In the genomic region with DNA sequence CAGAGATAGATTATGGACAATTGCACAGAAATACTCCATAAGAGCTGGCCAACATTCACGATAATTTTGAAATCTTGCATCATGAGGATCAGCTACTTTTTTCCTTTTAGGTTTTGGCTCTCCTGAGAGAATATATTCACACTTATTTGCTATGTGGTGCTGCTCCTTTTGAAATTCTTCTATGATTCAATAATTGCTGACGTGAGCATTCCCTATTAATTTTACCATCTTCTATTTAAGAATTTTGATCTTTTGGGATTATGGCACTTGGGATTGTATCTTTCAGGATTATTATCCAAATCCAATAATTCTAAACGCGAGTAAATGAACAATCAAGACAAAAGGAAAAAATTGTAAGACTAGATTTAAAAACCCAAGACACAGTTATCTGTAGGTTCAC, we compare ENCODE assay signal across 34 cellular contexts.
DNase-seq lines count a peak whose midpoint lies in the region; ATAC-seq, FAIRE-seq and TF ChIP-seq lines count a peak whose summit lies in the region.
"Had no signal": no experiment of that assay in that cellular context is flagged by ENCODE, and none has a peak within 500 bp of the region (broad histone marks: within the 10 kb centered on the region; RNA-seq: fewer than 3 reads in every experiment).

No MANE protein-coding gene starts in this region.

- no peak overlapping the region for H3K4ac ChIP-seq in IMR-90 (ENCODE audit: low read depth, low read length)

- CTCF ChIA-PET in HepG2 (lab: Yijun Ruan, JAX; ENCODE audit: low intra/inter-chr PET ratio, low total read pairs) = no interaction called here
- CTCF ChIA-PET in A549 (lab: Yijun Ruan, JAX) = no interaction called here
- CTCF ChIA-PET in IMR-90 (lab: Yijun Ruan, JAX) = no interaction called here

- H3K4me3 Mint-ChIP-seq in progenitor cell of endocrine pancreas (ENCODE audit: low read depth) = no peak overlapping the region
- H3K4me3 Mint-ChIP-seq: B cell; CD14-positive monocyte; CD4-positive, alpha-beta memory T cell; CD4-positive, alpha-beta T cell; CD4-positive, CD25-positive, alpha-beta regulatory T cell; CD8-positive, alpha-beta memory T cell; CD8-positive, alpha-beta T cell had no signal

- no peak overlapping the region for H2BK15ac ChIP-seq in IMR-90 (ENCODE audit: low read depth, low read length)

- TF ChIP-seq RAD21 in HepG2 (CRISPR knock-in tag; IDR thresholded peaks at IDR 0.05) (no peak), A549 (conservative IDR thresholded peaks at IDR 0.05 in 1 of 2, IDR thresholded peaks at IDR 0.05 in 1 of 2) (no peak), IMR-90 (IDR thresholded peaks at IDR 0.05; ENCODE audit: low read length) (no peak)

- in situ Hi-C loops in HepG2 (cut with HindIII; ENCODE audit: extremely low pct_ligation_motif_present, low pct_unique_long_range_greater_than_20kb) (no loop called here), IMR-90 (cut with MboI; ENCODE audit: low sequenced_read_pairs) (no loop called here)

- TF ChIP-seq CTCF in HepG2 (CRISPR knock-in tag; IDR thresholded peaks at IDR 0.05) (no peak), right lobe of liver (IDR thresholded peaks at IDR 0.05) (no peak), A549 (IDR thresholded peaks at IDR 0.05) (no peak), IMR-90 (conservative IDR thresholded peaks at IDR 0.05; ENCODE audit: low read depth, low read length) (no peak), progenitor cell of endocrine pancreas (IDR thresholded peaks at IDR 0.05; ENCODE audit: unreplicated experiment) (no peak)

- H3K18ac ChIP-seq in IMR-90 (ENCODE audit: low read depth, low read length) = no peak overlapping the region

- no peak overlapping the region for H2BK5ac ChIP-seq in IMR-90 (ENCODE audit: low read depth, low read length, poor library complexity, severe bottlenecking)

- ATAC-seq in HepG2 = no peak
- ATAC-seq in right lobe of liver = no peak
- ATAC-seq in A549 = no peak
- no peak for ATAC-seq in IMR-90 (ENCODE audit: low read depth)
- ATAC-seq: CD8-positive, alpha-beta T cell had no signal

- no peaks in the 10 kb centered on the region for H3K9me1 ChIP-seq in IMR-90 (ENCODE audit: insufficient read depth, low read length)

- no peak overlapping the region for H4K8ac ChIP-seq in IMR-90 (ENCODE audit: low read depth in 2 of 2, low read length in 2 of 2)

- H3K56ac ChIP-seq in IMR-90 (ENCODE audit: extremely low read depth, insufficient read depth, low read length) = no peak overlapping the region

- no peak overlapping the region for H2BK120ac ChIP-seq in IMR-90 (ENCODE audit: low read depth, low read length)

- H3K4me2 ChIP-seq in HepG2 (ENCODE audit: low read depth, low read length) (no peak overlapping the region), A549 (no peak overlapping the region), IMR-90 (ENCODE audit: low read depth, low read length) (no peak overlapping the region)
- H3K4me2 ChIP-seq: BLaER1; BLaER1 treated with 17β-estradiol and CSF1 and Interleukin-3, amounts not matched to agents 10 nM and 100 nM had no signal

- no peaks in the 10 kb centered on the region for H3K36me3 Mint-ChIP-seq in progenitor cell of endocrine pancreas (ENCODE audit: insufficient read depth)
- H3K36me3 Mint-ChIP-seq: CD14-positive monocyte; CD4-positive, alpha-beta memory T cell; CD4-positive, CD25-positive, alpha-beta regulatory T cell; CD8-positive, alpha-beta memory T cell; CD8-positive, alpha-beta T cell had no signal

- H3K27ac ChIP-seq in HepG2 (ENCODE audit: extremely low read length, insufficient read depth, low read length) (no peak overlapping the region), right lobe of liver (no peak overlapping the region), A549 (no peak overlapping the region), IMR-90 (ENCODE audit: insufficient read depth, low read length) (no peak overlapping the region)
- H3K27ac ChIP-seq: 22Rv1; BLaER1; BLaER1 treated with 17β-estradiol and CSF1 and Interleukin-3, amounts not matched to agents 10 nM and 100 nM; C4-2B had no signal

- H4K20me1 ChIP-seq in HepG2 (ENCODE audit: insufficient read depth, low read length) (no peaks in the 10 kb centered on the region), IMR-90 (ENCODE audit: insufficient read depth, low read length) (no peaks in the 10 kb centered on the region)
- H4K20me1 ChIP-seq: BLaER1; BLaER1 treated with 17β-estradiol and CSF1 and Interleukin-3, amounts not matched to agents 10 nM and 100 nM had no signal

- H3K9me3 ChIP-seq in HepG2 (ENCODE audit: low read length) = no peaks in the 10 kb centered on the region
- H3K9me3 ChIP-seq in right lobe of liver = no peaks in the 10 kb centered on the region
- no peaks in the 10 kb centered on the region for H3K9me3 ChIP-seq in A549
- peaks cover 2% of the 10 kb centered on the region; the same call in 1 of the 2 replicates for H3K9me3 ChIP-seq in IMR-90 (ENCODE audit: control insufficient read depth, insufficient read depth, low read length)
- H3K9me3 ChIP-seq: BE2C; BLaER1; BLaER1 treated with 17β-estradiol and CSF1 and Interleukin-3, amounts not matched to agents 10 nM and 100 nM; Caco-2 had no signal

- H2BK20ac ChIP-seq in IMR-90 (ENCODE audit: low read depth, low read length) = no peak overlapping the region

- no peak overlapping the region for H3K27ac Mint-ChIP-seq in progenitor cell of endocrine pancreas
- H3K27ac Mint-ChIP-seq: B cell; CD14-positive monocyte; CD4-positive, alpha-beta memory T cell; CD4-positive, alpha-beta T cell; CD4-positive, CD25-positive, alpha-beta regulatory T cell; CD8-positive, alpha-beta memory T cell; CD8-positive, alpha-beta T cell had no signal

- H3K4me3 ChIP-seq in HepG2 (replicated peaks in 1 of 3; ENCODE audit: insufficient read depth in 1 of 3, low read depth in 2 of 3, low read length in 3 of 3) (no peak overlapping the region), right lobe of liver (no peak overlapping the region), A549 (no peak overlapping the region), IMR-90 (ENCODE audit: insufficient read depth, low read depth, low read length) (no peak overlapping the region)
- H3K4me3 ChIP-seq: BLaER1; BLaER1 treated with 17β-estradiol and CSF1 and Interleukin-3, amounts not matched to agents 10 nM and 100 nM had no signal

- H2AK9ac ChIP-seq in IMR-90 (replicated peaks; ENCODE audit: low read depth, low read length, poor library complexity) = no peak overlapping the region

- no peaks in the 10 kb centered on the region for H3K27me3 Mint-ChIP-seq in progenitor cell of endocrine pancreas
- H3K27me3 Mint-ChIP-seq: B cell; CD4-positive, alpha-beta memory T cell; CD4-positive, alpha-beta T cell; CD4-positive, CD25-positive, alpha-beta regulatory T cell; CD8-positive, alpha-beta memory T cell had no signal

- H3K4me1 Mint-ChIP-seq in progenitor cell of endocrine pancreas (ENCODE audit: low read depth) = no peaks in the 10 kb centered on the region
- H3K4me1 Mint-ChIP-seq: B cell; CD14-positive monocyte; CD4-positive, CD25-positive, alpha-beta regulatory T cell; CD8-positive, alpha-beta memory T cell had no signal

- no peak overlapping the region for H4K91ac ChIP-seq in IMR-90 (ENCODE audit: insufficient read depth, low read depth, low read length)

- BruUV-seq in HepG2 (replicated peaks; lab: Mats Ljungman, UMichigan) (no TSS peak), IMR-90 (replicated peaks; lab: Mats Ljungman, UMichigan) (no TSS peak)

- no peak for FAIRE-seq in HepG2 (lab: Jason Lieb, UNC)
- no peak for FAIRE-seq in A549 (lab: Jason Lieb, UNC)
- FAIRE-seq: A204.1, D721Med had no signal

- TF ChIP-seq EP300 in HepG2 (IDR thresholded peaks at IDR 0.05; ENCODE audit: low read depth in 2 of 2, low read length in 2 of 2) = no peak
- no peak for TF ChIP-seq EP300 in HepG2 (CRISPR knock-in tag; IDR thresholded peaks at IDR 0.05; ENCODE audit: borderline replicate concordance)
- no peak for TF ChIP-seq EP300 in A549 (IDR thresholded peaks at IDR 0.05)

- no peak overlapping the region for H2AK5ac ChIP-seq in IMR-90 (ENCODE audit: low read depth, low read length)

- no peaks in the 10 kb centered on the region for H3K79me2 ChIP-seq in HepG2 (ENCODE audit: insufficient read depth, low read length)

- no peak for TF ChIP-seq POLR2A in HepG2 (IDR thresholded peaks at IDR 0.05; ENCODE audit: insufficient read depth in 1 of 2, low read depth in 2 of 2, low read length in 2 of 2)
- no peak for TF ChIP-seq POLR2A in right lobe of liver (IDR thresholded peaks at IDR 0.05)
- no peak for TF ChIP-seq POLR2A in A549 (IDR thresholded peaks at IDR 0.05; ENCODE audit: low read length)
- TF ChIP-seq POLR2A in IMR-90 (IDR thresholded peaks at IDR 0.05; ENCODE audit: low read depth, low read length) = no peak

- H3K23ac ChIP-seq in IMR-90 (ENCODE audit: low read depth, low read length) = no peak overlapping the region

- H3K4me1 ChIP-seq in HepG2 (ENCODE audit: insufficient read depth, low read length) = no peaks in the 10 kb centered on the region
- no peaks in the 10 kb centered on the region for H3K4me1 ChIP-seq in right lobe of liver
- H3K4me1 ChIP-seq in A549 = no peaks in the 10 kb centered on the region
- H3K4me1 ChIP-seq in IMR-90 (ENCODE audit: control insufficient read depth, insufficient read depth, low read length) = no peaks in the 10 kb centered on the region
- H3K4me1 ChIP-seq: BE2C; BLaER1; BLaER1 treated with 17β-estradiol and CSF1 and Interleukin-3, amounts not matched to agents 10 nM and 100 nM; Caco-2 had no signal

- intact Hi-C loops in HepG2 (cut with micrococcal nuclease; ENCODE audit: unreplicated experiment) = no loop called here
- intact Hi-C loops in right lobe of liver (cut with DNase I) = no loop called here
- intact Hi-C loops in IMR-90 (cut with micrococcal nuclease) = no loop called here

- H3K79me1 ChIP-seq in IMR-90 (ENCODE audit: low read depth in 1 of 2, low read length in 2 of 2) = no peaks in the 10 kb centered on the region

- H2AFZ ChIP-seq in HepG2 (ENCODE audit: low read length) (no peak overlapping the region), IMR-90 (replicated peaks; ENCODE audit: low read length, poor library complexity) (no peak overlapping the region)

- POLR2A ChIA-PET in HepG2 (lab: Yijun Ruan, JAX) (no interaction called here), A549 (lab: Yijun Ruan, JAX) (no interaction called here), IMR-90 (lab: Charles Lee; ENCODE audit: unreplicated experiment) (no interaction called here)

- H3K36me3 ChIP-seq in HepG2 (replicated peaks in 1 of 2; ENCODE audit: control insufficient read depth in 1 of 2, insufficient read depth in 2 of 2, low read length in 2 of 2) (no peaks in the 10 kb centered on the region), right lobe of liver (no peaks in the 10 kb centered on the region), IMR-90 (ENCODE audit: control insufficient read depth, insufficient read depth, low read length) (no peaks in the 10 kb centered on the region)
- H3K36me3 ChIP-seq: BE2C; BLaER1; BLaER1 treated with 17β-estradiol and CSF1 and Interleukin-3, amounts not matched to agents 10 nM and 100 nM had no signal

- H3K27me3 ChIP-seq in HepG2 (ENCODE audit: control insufficient read depth in 1 of 2, insufficient read depth in 2 of 2, low read length in 2 of 2) = no peaks in the 10 kb centered on the region
- no peaks in the 10 kb centered on the region for H3K27me3 ChIP-seq in right lobe of liver
- no peaks in the 10 kb centered on the region for H3K27me3 ChIP-seq in IMR-90 (ENCODE audit: control insufficient read depth, insufficient read depth, low read length)
- H3K27me3 ChIP-seq: BE2C; BLaER1; BLaER1 treated with 17β-estradiol and CSF1 and Interleukin-3, amounts not matched to agents 10 nM and 100 nM had no signal

- no peak for DNase-seq in HepG2 (ENCODE audit: low spot score)
- no peak for DNase-seq in right lobe of liver
- no peak for DNase-seq in A549 (ENCODE audit: low read depth in 1 of 2, low spot score in 1 of 2)
- no peak for DNase-seq in IMR-90
- no peak for DNase-seq in progenitor cell of endocrine pancreas (ENCODE audit: low spot score, unreplicated experiment)
- DNase-seq in activated naive CD4-positive, alpha-beta T cell treated with anti-CD3 and anti-CD28 coated beads, Interleukin-2, amount 50 U/mL, for 16 hours = no peak
- DNase-seq: 8988T; ACHN; AML-193; BE2C; C1 segment of cervical spinal cord; Caco-2; Calu3; CD4-positive, alpha-beta memory T cell; CD4-positive, alpha-beta T cell; CD4-positive, CD25-positive, alpha-beta regulatory T cell; CD8-positive, alpha-beta memory T cell; CD8-positive, alpha-beta T cell; COR-L47; DMS 273 treated with DMSO at 0.1 percent for 48 hours; DMS153; DMS53; DMS79; DMS79 treated with DMSO at 0.1 percent for 48 hours; DND-41; EL had no signal

- peaks cover 4% of the 10 kb centered on the region for H3K9me3 Mint-ChIP-seq in progenitor cell of endocrine pancreas (ENCODE audit: low read depth)

- no peak overlapping the region for H4K5ac ChIP-seq in IMR-90 (ENCODE audit: low read depth, low read length)

- H3K9ac ChIP-seq in HepG2 (ENCODE audit: insufficient read depth, low read depth, low read length) (no peak overlapping the region), IMR-90 (ENCODE audit: low read depth, low read length) (no peak overlapping the region)
- H3K9ac ChIP-seq: BLaER1; BLaER1 treated with 17β-estradiol and CSF1 and Interleukin-3, amounts not matched to agents 10 nM and 100 nM had no signal

- dilution Hi-C loops in IMR-90 (cut with HindIII; ENCODE audit: low sequenced_read_pairs, unreplicated experiment) = no loop called here

- no peak overlapping the region for H3K14ac ChIP-seq in IMR-90 (replicated peaks; ENCODE audit: low read depth, low read length)

- 25% methylated on average over 4 of the region's 4 CpGs for WGBS in HepG2 (ENCODE audit: low lambda C conversion rate)
- WGBS in right lobe of liver (ENCODE audit: insufficient coverage, low coverage, low lambda C conversion rate, missing lambda C conversion rate) = 81% methylated on average over 4 of the region's 4 CpGs
- WGBS in A549 (ENCODE audit: missing lambda C conversion rate) = 11% methylated on average over 4 of the region's 4 CpGs
- WGBS in IMR-90 (ENCODE audit: extremely low coverage in 2 of 2, insufficient read length in 1 of 2), 2 experiments = no CpG with 5 or more reads among the region's 4 CpGs
